1 cellular context compared by ENCODE assay signal in genomic region chr6:45003961-45004360, GRCh38.
TF ChIP-seq lines count a peak whose summit lies in the region.

No MANE protein-coding gene starts in this region.

TF ChIP-seq in IMR-90, 13 proteins besides CTCF, POLR2A, EP300 and RAD21 (continued from another document):
- peak; percentile 36; the same call in 1 of the 2 replicates for TF ChIP-seq MAFK (IDR thresholded peaks at IDR 0.05; ENCODE audit: low read depth, low read length)
